In the genomic region with DNA sequence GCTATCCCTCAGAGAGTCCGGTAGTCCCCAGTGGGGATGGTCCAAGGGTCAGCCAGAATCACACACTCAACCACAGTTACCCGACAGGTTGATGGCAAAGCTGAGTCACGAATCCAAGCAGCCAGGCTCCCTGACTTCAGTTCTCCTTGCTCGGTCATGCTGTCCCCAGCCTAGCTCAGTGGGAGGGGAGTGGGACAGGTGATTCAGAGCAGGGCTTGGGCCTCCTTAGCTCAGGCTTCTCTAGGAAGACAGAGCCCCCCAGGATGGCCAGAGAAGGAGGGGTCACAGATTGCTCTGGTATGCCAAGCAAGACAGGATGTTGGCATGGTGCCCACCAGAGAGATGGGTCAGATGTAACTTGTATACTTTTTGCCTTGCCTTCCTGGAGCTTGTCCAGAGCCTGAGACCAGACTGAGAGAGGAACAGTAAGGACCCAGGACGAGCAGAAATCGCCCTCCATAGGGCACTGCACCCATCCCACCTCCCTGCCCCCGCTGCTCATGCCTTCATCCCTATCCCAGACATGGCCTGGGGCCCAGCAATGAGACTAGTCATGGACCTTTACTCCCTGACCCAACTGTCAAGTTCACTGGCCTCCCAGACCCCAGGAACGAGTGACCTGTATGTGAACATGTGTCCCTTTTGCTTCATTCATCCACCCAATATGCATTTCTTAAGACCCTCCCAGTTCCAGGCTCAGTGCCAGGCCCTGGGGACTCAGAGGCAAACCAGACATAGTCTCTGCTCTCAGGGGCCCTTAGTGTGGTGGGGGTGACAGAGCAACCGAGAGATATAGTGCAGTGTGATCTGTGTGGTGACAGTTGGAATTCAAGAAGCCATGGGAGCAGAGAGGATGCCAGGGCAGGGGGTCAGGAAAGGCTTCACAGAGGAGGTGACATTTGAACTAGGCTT, we compare ENCODE assay signal across 8 cellular contexts.
DNase-seq lines count a peak whose midpoint lies in the region; ATAC-seq, FAIRE-seq and TF ChIP-seq lines count a peak whose summit lies in the region.

No MANE protein-coding gene starts in this region.

- DNase-seq in H54 (ENCODE audit: insufficient read length, low spot score): peak; percentile 16
- DNase-seq in adipocyte (ENCODE audit: low read depth): peak; percentile 22
- DNase-seq in right cardiac atrium: peak; percentile 61 to 75 (median 64)
- no peak for DNase-seq in retina
- no peak for DNase-seq in iPS-NIHi11 (ENCODE audit: low spot score)

- H3K4me1 ChIP-seq in adipocyte (ENCODE audit: control insufficient read depth, insufficient read depth, low read length): peaks cover 12% of the 10 kb centered on the region
- H3K4me1 ChIP-seq in right cardiac atrium (ENCODE audit: control insufficient read depth, insufficient read depth, low read length): peaks cover 13% of the 10 kb centered on the region
- peaks cover 14 to 34% (median 34%) of the 10 kb centered on the region in 3 donors for H3K4me1 ChIP-seq in skeletal muscle tissue (ENCODE audit: control insufficient read depth in 3 of 3, insufficient read depth in 3 of 3, low read length in 3 of 3)

- no peak overlapping the region for H3K9ac ChIP-seq in adipocyte (ENCODE audit: low read length)
- H3K9ac ChIP-seq in skeletal muscle tissue (ENCODE audit: low read depth in 1 of 3, low read length in 3 of 3): peak overlapping the region; percentile 70 to 76 (median 70)

- H3K36me3 ChIP-seq in adipocyte (ENCODE audit: control insufficient read depth, insufficient read depth, low read length, severe bottlenecking) (no peaks in the 10 kb centered on the region), skeletal muscle tissue (ENCODE audit: control insufficient read depth in 3 of 3, insufficient read depth in 3 of 3, low read length in 3 of 3) (no peaks in the 10 kb centered on the region)

- 30% methylated on average over 9 of the region's 9 CpGs for WGBS in right cardiac atrium

- FAIRE-seq in H54 (lab: Jason Lieb, UNC): no peak

- H3K27me3 ChIP-seq in adipocyte (replicated peaks; ENCODE audit: control insufficient read depth, insufficient read depth, low read length): peaks cover 26% of the 10 kb centered on the region
- no peaks in the 10 kb centered on the region for H3K27me3 ChIP-seq in right cardiac atrium (ENCODE audit: control insufficient read depth, insufficient read depth)
- no peaks in the 10 kb centered on the region for H3K27me3 ChIP-seq in skeletal muscle tissue (ENCODE audit: control insufficient read depth in 3 of 3, insufficient read depth in 3 of 3, low read length in 3 of 3)

- ATAC-seq in right cardiac atrium (peak in 1 of 2 donors; percentile 75), HG03460 (IDR thresholded peaks at IDR 0.05; ENCODE audit: unreplicated experiment) (no peak), GM21526 (IDR thresholded peaks at IDR 0.05; ENCODE audit: low FRiP score, unreplicated experiment) (no peak)

- no peak overlapping the region for H3K4me3 ChIP-seq in adipocyte (ENCODE audit: low read length)
- H3K4me3 ChIP-seq in right cardiac atrium (ENCODE audit: low read length): no peak overlapping the region
- peak overlapping the region; percentile 4 to 52 (median 29) for H3K4me3 ChIP-seq in skeletal muscle tissue (ENCODE audit: low read length in 3 of 3)

- intact Hi-C loops in right cardiac atrium (cut with DNase I): loop anchor here in 2 of 4 donors (5.0 to 10.0 kb wide), 2 partner anchors 51 to 63 kb away; no protein-coding TSS in a partner anchor

- H3K9me3 ChIP-seq in adipocyte (ENCODE audit: control insufficient read depth, low read length) (no peaks in the 10 kb centered on the region), right cardiac atrium (ENCODE audit: control insufficient read depth, low read length) (no peaks in the 10 kb centered on the region), skeletal muscle tissue (ENCODE audit: control insufficient read depth in 3 of 3, low read length in 3 of 3) (no peaks in the 10 kb centered on the region)

- TF ChIP-seq POLR2A in H54 (IDR thresholded peaks at IDR 0.05; ENCODE audit: low read depth, low read length): no peak

- H3K27ac ChIP-seq in right cardiac atrium (ENCODE audit: low read length) (peak overlapping the region; percentile 100), skeletal muscle tissue (ENCODE audit: low read depth, low read length) (peak overlapping the region; percentile 95)

Comparison
In these comparisons a context has a peak if more than half of its experiments do, and no peak if none do; other contexts are left out.
1. DNase-seq: peak in H54 (single experiment), adipocyte (single experiment) and right cardiac atrium (3 of 3); none in retina (single experiment) and iPS-NIHi11 (single experiment).
2. H3K4me3 ChIP-seq: peak in skeletal muscle tissue (3 of 3); none in adipocyte (single experiment) and right cardiac atrium (single experiment).